Comparison of ENCODE assay signal across 1 cellular context in the genomic region with DNA sequence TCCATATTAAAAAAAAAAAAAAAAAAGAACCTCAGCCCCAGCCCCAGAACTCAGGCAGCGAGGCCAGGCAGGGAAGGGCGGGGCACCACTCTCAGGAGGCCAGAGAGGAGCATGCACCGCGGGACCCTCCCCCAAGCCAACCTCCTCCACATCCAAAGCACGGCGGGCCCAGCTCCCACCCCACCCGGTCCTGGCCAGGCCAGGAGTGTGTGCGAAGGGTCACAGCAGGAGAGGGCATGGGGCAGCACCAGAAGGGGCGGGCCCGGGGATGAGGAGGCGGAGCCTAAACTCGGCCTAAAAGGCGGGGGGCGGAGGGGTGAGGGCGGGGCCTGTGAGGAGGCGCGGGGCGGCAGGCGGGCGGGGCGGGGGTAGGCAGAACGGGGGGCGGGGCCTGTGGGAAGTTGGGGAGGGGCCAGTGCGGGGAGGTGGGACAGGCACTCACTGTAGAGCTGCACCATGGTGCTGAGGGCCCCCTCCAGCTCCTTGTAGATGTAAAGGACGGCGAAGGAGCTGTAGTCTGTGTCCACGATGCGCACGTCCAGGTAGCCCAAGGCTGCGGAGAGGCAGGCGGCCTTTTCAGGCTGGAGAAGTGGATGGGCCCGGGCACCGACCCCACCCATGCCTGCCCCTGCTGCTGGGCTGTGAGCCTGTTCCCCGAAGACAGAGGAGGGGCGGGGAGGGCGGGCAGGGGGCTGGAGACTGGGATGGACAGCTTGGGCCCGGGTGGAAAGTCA.
TF ChIP-seq lines count a peak whose summit lies in the region.

No MANE protein-coding gene starts in this region.

TF ChIP-seq in IMR-90, 13 proteins besides CTCF, POLR2A, EP300 and RAD21:
- TF ChIP-seq MAZ (IDR thresholded peaks at IDR 0.05; ENCODE audit: borderline replicate concordance, low read depth, low read length), result no peak
- TF ChIP-seq FOS (IDR thresholded peaks at IDR 0.05; ENCODE audit: low read depth, low read length), result no peak
- no peak for TF ChIP-seq MAFK (IDR thresholded peaks at IDR 0.05; ENCODE audit: low read depth, low read length)
- TF ChIP-seq SMC3 (IDR thresholded peaks at IDR 0.05; ENCODE audit: low read depth, low read length), result no peak
- TF ChIP-seq USF2 (IDR thresholded peaks at IDR 0.05; ENCODE audit: low read depth, low read length), result no peak
- no peak for TF ChIP-seq CEBPB (IDR thresholded peaks at IDR 0.05; ENCODE audit: low read depth, low read length)
- TF ChIP-seq RFX5 (IDR thresholded peaks at IDR 0.05; ENCODE audit: low read depth, low read length), result no peak
- no peak for TF ChIP-seq MXI1 (IDR thresholded peaks at IDR 0.05; ENCODE audit: borderline replicate concordance, low read depth, low read length)
- TF ChIP-seq BHLHE40 (IDR thresholded peaks at IDR 0.05; ENCODE audit: low read depth, low read length), result no peak
- no peak for TF ChIP-seq NFE2L2 (IDR thresholded peaks at IDR 0.05; ENCODE audit: low read depth, low read length)
